ENCODE assay signal across 28 cellular contexts in the genomic region with DNA sequence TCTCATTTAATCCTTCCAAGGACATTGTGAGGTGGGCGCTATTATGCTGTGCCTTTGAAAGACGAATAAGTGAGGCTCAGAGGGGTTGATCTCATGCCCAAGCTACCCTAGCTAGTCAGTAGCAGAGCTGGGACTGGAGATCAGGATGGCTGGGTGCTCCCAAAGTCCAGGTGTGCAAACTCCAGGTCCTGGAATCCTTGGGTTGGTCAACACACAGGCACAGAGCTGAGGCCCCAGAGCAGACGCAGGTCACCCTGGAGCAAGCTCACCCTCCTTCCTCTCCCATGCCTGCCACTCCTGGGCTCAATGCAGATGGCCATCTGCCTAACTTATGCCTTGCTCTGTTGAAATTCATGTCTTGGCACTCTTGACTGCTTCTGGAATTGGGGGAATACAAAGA.
DNase-seq lines count a peak whose midpoint lies in the region; ATAC-seq and TF ChIP-seq lines count a peak whose summit lies in the region.
"Had no signal": no experiment of that assay in that cellular context is flagged by ENCODE, and none has a peak within 500 bp of the region (broad histone marks: within the 10 kb centered on the region; RNA-seq: fewer than 3 reads in every experiment).

No MANE protein-coding gene starts in this region.

- H3K36me3 ChIP-seq in WERI-Rb-1 (no peaks in the 10 kb centered on the region), parathyroid adenoma (ENCODE audit: control insufficient read depth, insufficient read depth, low read length) (no peaks in the 10 kb centered on the region), H7 (replicated peaks; ENCODE audit: control insufficient read depth, insufficient read depth, low read length) (no peaks in the 10 kb centered on the region)

- POLR2A ChIA-PET in activated CD4-positive, alpha-beta memory T cell treated with anti-CD3 and anti-CD28 coated beads, Interleukin-2, amount 10 ng/mL, durations not matched to agents 7 days and 5 days (lab: Charles Lee): no interaction called here
- POLR2A ChIA-PET in activated CD4-positive, alpha-beta memory T cell treated with anti-CD3 and anti-CD28 coated beads for 36 hours (lab: Charles Lee): no interaction called here

- peaks cover 16% of the 10 kb centered on the region for H3K27me3 Mint-ChIP-seq in activated CD4-positive, alpha-beta memory T cell treated with anti-CD3 and anti-CD28 coated beads, Interleukin-2, amount 10 ng/mL, durations not matched to agents 7 days and 5 days
- H3K27me3 Mint-ChIP-seq in activated CD4-positive, alpha-beta memory T cell treated with anti-CD3 and anti-CD28 coated beads for 36 hours: peaks cover 17% of the 10 kb centered on the region

- no peak overlapping the region for H3K4me3 Mint-ChIP-seq in activated CD4-positive, alpha-beta memory T cell treated with anti-CD3 and anti-CD28 coated beads, Interleukin-2, amount 10 ng/mL, durations not matched to agents 7 days and 5 days
- H3K4me3 Mint-ChIP-seq in activated CD4-positive, alpha-beta memory T cell treated with anti-CD3 and anti-CD28 coated beads for 36 hours: no peak overlapping the region
- H3K4me3 Mint-ChIP-seq: B cell; CD8-positive, alpha-beta T cell had no signal

- TF ChIP-seq CTCF in WERI-Rb-1 (IDR thresholded peaks at IDR 0.05; ENCODE audit: low read depth, low read length) (no peak), parathyroid adenoma (IDR thresholded peaks at IDR 0.05) (no peak)

- H3K9ac ChIP-seq in parathyroid adenoma: no peak overlapping the region

- H3K4me3 ChIP-seq in WERI-Rb-1 (ENCODE audit: low read depth, low read length) (peak overlapping the region; percentile 28), parathyroid adenoma (ENCODE audit: low read depth, low read length) (no peak overlapping the region), H7 (ENCODE audit: insufficient read depth, low read depth, low read length) (no peak overlapping the region)
- H3K4me3 ChIP-seq: GM12878 had no signal

- CTCF ChIA-PET in activated CD4-positive, alpha-beta memory T cell treated with anti-CD3 and anti-CD28 coated beads, Interleukin-2, amount 10 ng/mL, durations not matched to agents 7 days and 5 days (lab: Charles Lee): no interaction called here
- CTCF ChIA-PET in activated CD4-positive, alpha-beta memory T cell treated with anti-CD3 and anti-CD28 coated beads for 36 hours (lab: Charles Lee): no interaction called here

- H3K9me3 ChIP-seq in WERI-Rb-1 (ENCODE audit: severe bottlenecking): no peaks in the 10 kb centered on the region
- no peaks in the 10 kb centered on the region for H3K9me3 ChIP-seq in parathyroid adenoma (ENCODE audit: control insufficient read depth, low read length)
- H3K9me3 ChIP-seq: Caco-2 had no signal

- H3K27ac ChIP-seq in WERI-Rb-1: peak overlapping the region; percentile 84
- no peak overlapping the region for H3K27ac ChIP-seq in parathyroid adenoma
- H3K27ac ChIP-seq: 22Rv1, C4-2B, RWPE1 had no signal

- no peak for ATAC-seq in GM19455 (IDR thresholded peaks at IDR 0.05; ENCODE audit: unreplicated experiment)
- ATAC-seq: CD8-positive, alpha-beta T cell; GM12878; Panc1 had no signal

- no peaks in the 10 kb centered on the region for H3K79me2 ChIP-seq in parathyroid adenoma

- peak overlapping the region; percentile 22 for H2AFZ ChIP-seq in parathyroid adenoma

- no peaks in the 10 kb centered on the region for H3K27me3 ChIP-seq in WERI-Rb-1 (ENCODE audit: insufficient read depth, low read depth, severe bottlenecking)
- H3K27me3 ChIP-seq in parathyroid adenoma (ENCODE audit: control insufficient read depth, insufficient read depth, low read length): no peaks in the 10 kb centered on the region
- H3K27me3 ChIP-seq in H7 (ENCODE audit: control insufficient read depth, insufficient read depth, low read length): no peaks in the 10 kb centered on the region

- H3K4me1 ChIP-seq in parathyroid adenoma: no peaks in the 10 kb centered on the region
- H3K4me1 ChIP-seq: Caco-2 had no signal

- no peak overlapping the region for H3K27ac Mint-ChIP-seq in activated CD4-positive, alpha-beta memory T cell treated with anti-CD3 and anti-CD28 coated beads, Interleukin-2, amount 10 ng/mL, durations not matched to agents 7 days and 5 days
- H3K27ac Mint-ChIP-seq in activated CD4-positive, alpha-beta memory T cell treated with anti-CD3 and anti-CD28 coated beads for 36 hours: no peak overlapping the region
- H3K27ac Mint-ChIP-seq: B cell; CD8-positive, alpha-beta T cell had no signal

- no peak overlapping the region for H3K4me2 ChIP-seq in parathyroid adenoma (ENCODE audit: low read length)

- H3K4me1 Mint-ChIP-seq in activated CD4-positive, alpha-beta memory T cell treated with anti-CD3 and anti-CD28 coated beads, Interleukin-2, amount 10 ng/mL, durations not matched to agents 7 days and 5 days: no peaks in the 10 kb centered on the region
- H3K4me1 Mint-ChIP-seq in activated CD4-positive, alpha-beta memory T cell treated with anti-CD3 and anti-CD28 coated beads for 36 hours (ENCODE audit: low read depth): no peaks in the 10 kb centered on the region
- H3K4me1 Mint-ChIP-seq: B cell had no signal

- H3K36me3 Mint-ChIP-seq in activated CD4-positive, alpha-beta memory T cell treated with anti-CD3 and anti-CD28 coated beads, Interleukin-2, amount 10 ng/mL, durations not matched to agents 7 days and 5 days (ENCODE audit: low read depth): no peaks in the 10 kb centered on the region
- H3K36me3 Mint-ChIP-seq in activated CD4-positive, alpha-beta memory T cell treated with anti-CD3 and anti-CD28 coated beads for 36 hours: no peaks in the 10 kb centered on the region
- H3K36me3 Mint-ChIP-seq: CD8-positive, alpha-beta T cell had no signal

- H3K9me3 Mint-ChIP-seq in activated CD4-positive, alpha-beta memory T cell treated with anti-CD3 and anti-CD28 coated beads, Interleukin-2, amount 10 ng/mL, durations not matched to agents 7 days and 5 days: no peaks in the 10 kb centered on the region
- no peaks in the 10 kb centered on the region for H3K9me3 Mint-ChIP-seq in activated CD4-positive, alpha-beta memory T cell treated with anti-CD3 and anti-CD28 coated beads for 36 hours
- H3K9me3 Mint-ChIP-seq: CD8-positive, alpha-beta T cell had no signal

- peak; percentile 10 for DNase-seq in activated CD4-positive, alpha-beta memory T cell treated with anti-CD3 and anti-CD28 coated beads, Interleukin-2, amount 10 ng/mL, durations not matched to agents 7 days and 5 days
- DNase-seq in activated CD4-positive, alpha-beta memory T cell treated with anti-CD3 and anti-CD28 coated beads for 36 hours: no peak
- peak; percentile 47 for DNase-seq in WERI-Rb-1
- DNase-seq in islet precursor cell: peak; percentile 21
- DNase-seq in HPDE6-E6E7 (ENCODE audit: extremely low spot score): no peak
- DNase-seq in H7: no peak
- DNase-seq: Caco-2, DMS 273 treated with DMSO at 0.1 percent for 48 hours, EL, GDM1, KG1, MM.1S, NCI-H1417, NCI-H1694, NCI-H2081, NCI-H2227 treated with DMSO at 0.1 percent for 48 hours, NCI-H510A, NCI-H69, SHP77 had no signal

- intact Hi-C loops in activated CD4-positive, alpha-beta memory T cell treated with anti-CD3 and anti-CD28 coated beads for 36 hours (cut with micrococcal nuclease): no loop called here

Comparison
In these comparisons a context has a peak if more than half of its experiments do, and no peak if none do; other contexts are left out.
1. DNase-seq: peak in activated CD4-positive, alpha-beta memory T cell treated with anti-CD3 and anti-CD28 coated beads, Interleukin-2, amount 10 ng/mL, durations not matched to agents 7 days and 5 days (single experiment), WERI-Rb-1 (single experiment) and islet precursor cell (single experiment); none in activated CD4-positive, alpha-beta memory T cell treated with anti-CD3 and anti-CD28 coated beads for 36 hours (single experiment), HPDE6-E6E7 (single experiment) and H7 (single experiment).